11 cellular contexts compared by ENCODE assay signal in the genomic region with DNA sequence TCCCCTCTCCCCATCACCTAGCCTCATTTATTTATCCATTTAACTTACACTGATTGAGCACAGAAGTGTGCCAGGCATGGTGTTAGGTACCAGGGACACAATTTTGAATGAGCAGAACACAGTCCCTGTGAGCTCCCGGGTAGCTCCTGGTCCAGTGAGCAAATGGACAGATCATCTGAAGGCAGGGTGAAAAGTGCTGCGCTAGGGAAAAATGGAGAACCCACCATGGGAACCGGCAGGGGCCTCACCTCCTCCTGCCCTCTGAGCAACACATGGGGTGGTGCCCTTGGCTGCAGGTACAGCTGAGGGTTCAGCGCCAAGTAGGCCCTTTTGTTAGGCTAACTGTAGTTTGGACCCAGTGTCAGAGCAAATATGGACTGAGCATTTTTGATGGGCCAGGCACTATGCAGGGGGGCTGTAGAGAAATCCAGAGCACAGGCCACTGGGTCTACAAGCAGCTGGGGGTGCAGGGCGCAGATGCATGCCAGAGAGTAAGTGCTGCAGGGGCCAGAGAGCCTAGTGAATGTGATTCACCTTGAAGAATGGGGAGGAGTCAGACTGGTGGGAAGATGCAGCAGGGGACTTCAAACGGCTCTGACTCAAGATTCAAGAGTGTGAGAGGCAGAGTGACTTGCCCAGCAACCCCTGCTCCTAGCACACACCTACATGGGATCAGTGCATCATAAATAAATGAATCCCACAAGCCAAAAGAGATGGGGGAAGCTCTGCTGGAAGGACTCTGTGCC. TPM values are rescaled to one million over a fixed set of nuclear protein-coding genes. Genes with fewer than 3 reads are reported as not detected.
DNase-seq lines count a peak whose midpoint lies in the region; ATAC-seq, FAIRE-seq and TF ChIP-seq lines count a peak whose summit lies in the region.
"Had no signal": no experiment of that assay in that cellular context is flagged by ENCODE, and none has a peak within 500 bp of the region (broad histone marks: within the 10 kb centered on the region; RNA-seq: fewer than 3 reads in every experiment).

No MANE protein-coding gene starts in this region.

- H3K27ac ChIP-seq in mammary epithelial cell (ENCODE audit: insufficient read depth, low read depth, low read length), result peak overlapping the region; percentile 31
- H3K27ac ChIP-seq in effector memory CD4-positive, alpha-beta T cell (ENCODE audit: insufficient read depth, low read length, poor library complexity, severe bottlenecking), result no peak overlapping the region

- no TSS peak for BruUV-seq in mammary epithelial cell (replicated peaks; lab: Mats Ljungman, UMichigan)

- H3K9ac ChIP-seq in mammary epithelial cell (ENCODE audit: insufficient read depth, low read length), result no peak overlapping the region

- FAIRE-seq in D721Med (lab: Jason Lieb, UNC), result no peak

- H4K20me1 ChIP-seq in mammary epithelial cell (ENCODE audit: insufficient read depth, low read length), result no peaks in the 10 kb centered on the region

- H3K4me1 ChIP-seq in mammary epithelial cell (ENCODE audit: insufficient read depth, low read length), result peaks cover 60% of the 10 kb centered on the region
- no peaks in the 10 kb centered on the region for H3K4me1 ChIP-seq in effector memory CD4-positive, alpha-beta T cell (ENCODE audit: control insufficient read depth, insufficient read depth, low read length, poor library complexity, severe bottlenecking)

- peaks cover 3% of the 10 kb centered on the region for H3K36me3 ChIP-seq in mammary epithelial cell (ENCODE audit: insufficient read depth, low read length)
- H3K36me3 ChIP-seq in effector memory CD4-positive, alpha-beta T cell (ENCODE audit: control insufficient read depth, insufficient read depth, low read length), result no peaks in the 10 kb centered on the region

- TF ChIP-seq CTCF in AG04449 (IDR thresholded peaks at IDR 0.05; ENCODE audit: insufficient read depth, low read length, missing control alignments) (no peak), mammary epithelial cell (conservative IDR thresholded peaks at IDR 0.05 in 1 of 2, IDR thresholded peaks at IDR 0.05 in 1 of 2; ENCODE audit: extremely low read depth in 1 of 2, insufficient read depth in 1 of 2, low read depth in 1 of 2, low read length in 2 of 2) (no peak), omental fat pad (IDR thresholded peaks at IDR 0.05) (no peak), D721Med (IDR thresholded peaks at IDR 0.05; ENCODE audit: insufficient read depth, missing control alignments) (no peak)

- H3K9me3 ChIP-seq in mammary epithelial cell (replicated peaks; ENCODE audit: insufficient read depth, low read length), result no peaks in the 10 kb centered on the region
- H3K9me3 ChIP-seq in effector memory CD4-positive, alpha-beta T cell (ENCODE audit: control insufficient read depth, low read length), result no peaks in the 10 kb centered on the region

- H3K4me3 Mint-ChIP-seq in stimulated activated naive B cell treated with anti-CD40 and anti-IgM and Interleukin-4, amounts not matched to agents 10 μg/mL and 1 μg/mL and 100 μg/mL, for 72 hours, result no peak overlapping the region
- H3K4me3 Mint-ChIP-seq: activated naive CD4-positive, alpha-beta T cell treated with anti-CD3 and anti-CD28 coated beads, Interleukin-2, amount 50 U/mL, for 24 hours had no signal

- dilution Hi-C loops in mammary epithelial cell (cut with HindIII; ENCODE audit: low sequenced_read_pairs), result no loop called here

- H3K36me3 Mint-ChIP-seq in stimulated activated naive B cell treated with anti-CD40 and anti-IgM and Interleukin-4, amounts not matched to agents 10 μg/mL and 1 μg/mL and 100 μg/mL, for 72 hours, result no peaks in the 10 kb centered on the region
- H3K36me3 Mint-ChIP-seq: activated naive CD4-positive, alpha-beta T cell treated with anti-CD3 and anti-CD28 coated beads, Interleukin-2, amount 50 U/mL, for 24 hours had no signal

- H3K27me3 ChIP-seq in mammary epithelial cell (ENCODE audit: insufficient read depth, low read length), result no peaks in the 10 kb centered on the region
- H3K27me3 ChIP-seq in effector memory CD4-positive, alpha-beta T cell (replicated peaks; ENCODE audit: control insufficient read depth, insufficient read depth, low read length, poor library complexity, severe bottlenecking), result no peaks in the 10 kb centered on the region

- DNase-seq in AG04449 (ENCODE audit: low read depth, low spot score) (peak; percentile 56), HT1080 (ENCODE audit: low read depth) (peak; percentile 90), mammary epithelial cell (peak; percentile 92), omental fat pad (ENCODE audit: low spot score) (no peak), D721Med (ENCODE audit: insufficient read length, low spot score) (no peak), NCI-H1105 treated with DMSO at 0.1 percent for 48 hours (lab: John Stamatoyannopoulos, UW) (no peak)
- DNase-seq in effector memory CD4-positive, alpha-beta T cell, result no peak
- DNase-seq in stimulated activated naive B cell treated with anti-CD40 and anti-IgM and Interleukin-4, amounts not matched to agents 10 μg/mL and 1 μg/mL and 100 μg/mL, for 72 hours, result no peak
- DNase-seq: hypothalamus, NCI-H1694 treated with DMSO at 0.1 percent for 48 hours had no signal

- H3K4me2 ChIP-seq in mammary epithelial cell (ENCODE audit: insufficient read depth, low read depth, low read length), result no peak overlapping the region

- no peak overlapping the region for H2AFZ ChIP-seq in mammary epithelial cell (ENCODE audit: low read depth, low read length)

- WGBS in mammary epithelial cell (ENCODE audit: low coverage, missing lambda C conversion rate), result 52% methylated on average over 6 of the region's 6 CpGs

- CTCF ChIA-PET in AG04449 (lab: Yijun Ruan, JAX), result interaction anchor here (1.5 to 9.1 kb wide), 3 partner anchors 9 to 220 kb away, joined by 3 to 65 read pairs (median 4); a partner anchor contains a TSS
- CTCF ChIA-PET in mammary epithelial cell (lab: Charles Lee; ENCODE audit: low non-redundant PET), result interaction anchor here (0.6 kb wide), 1 partner anchor 20 kb away, joined by 4 read pairs; no protein-coding TSS in a partner anchor

- H3K9me3 Mint-ChIP-seq in stimulated activated naive B cell treated with anti-CD40 and anti-IgM and Interleukin-4, amounts not matched to agents 10 μg/mL and 1 μg/mL and 100 μg/mL, for 72 hours, result no peaks in the 10 kb centered on the region
- H3K9me3 Mint-ChIP-seq: activated naive CD4-positive, alpha-beta T cell treated with anti-CD3 and anti-CD28 coated beads, Interleukin-2, amount 50 U/mL, for 24 hours had no signal

- peaks cover 73% of the 10 kb centered on the region for H3K79me2 ChIP-seq in mammary epithelial cell (ENCODE audit: insufficient read depth, low read length)

- in situ Hi-C loops in mammary epithelial cell (cut with MboI; ENCODE audit: low sequenced_read_pairs in 2 of 2), result no loop called here

- POLR2A ChIA-PET in AG04449 (lab: Yijun Ruan, JAX), result interaction anchor here (0.7 to 1.4 kb wide), 5 partner anchors 7 to 15 kb away, joined by 3 to 6 read pairs (median 4); no protein-coding TSS in a partner anchor

- H3K27ac Mint-ChIP-seq in stimulated activated naive B cell treated with anti-CD40 and anti-IgM and Interleukin-4, amounts not matched to agents 10 μg/mL and 1 μg/mL and 100 μg/mL, for 72 hours, result no peak overlapping the region

- intact Hi-C loops in mammary epithelial cell (cut with micrococcal nuclease), result loop anchor here (1.0 kb wide), 1 partner anchor 35 kb away; no protein-coding TSS in a partner anchor

- ATAC-seq in omental fat pad (ENCODE audit: low FRiP score), result peak; percentile 53
- no peak for ATAC-seq in stimulated activated naive B cell treated with anti-CD40 and anti-IgM and Interleukin-4, amounts not matched to agents 10 μg/mL and 1 μg/mL and 100 μg/mL, for 72 hours (replicated peaks)

- H3K4me3 ChIP-seq in AG04449 (ENCODE audit: low read depth, low read length) (no peak overlapping the region), mammary epithelial cell (replicated peaks in 1 of 3; ENCODE audit: insufficient read depth in 1 of 3, low read depth in 2 of 3, low read length in 3 of 3) (no peak overlapping the region)
- no peak overlapping the region for H3K4me3 ChIP-seq in effector memory CD4-positive, alpha-beta T cell (ENCODE audit: insufficient read depth, low read depth, low read length, poor library complexity, severe bottlenecking)

- peaks cover 0 to 7% of the 10 kb centered on the region in 2 donors for H3K27me3 Mint-ChIP-seq in stimulated activated naive B cell treated with anti-CD40 and anti-IgM and Interleukin-4, amounts not matched to agents 10 μg/mL and 1 μg/mL and 100 μg/mL, for 72 hours
- H3K27me3 Mint-ChIP-seq: activated naive CD4-positive, alpha-beta T cell treated with anti-CD3 and anti-CD28 coated beads, Interleukin-2, amount 50 U/mL, for 24 hours had no signal

- peaks cover 6 to 10% of the 10 kb centered on the region in 2 donors for H3K4me1 Mint-ChIP-seq in stimulated activated naive B cell treated with anti-CD40 and anti-IgM and Interleukin-4, amounts not matched to agents 10 μg/mL and 1 μg/mL and 100 μg/mL, for 72 hours

RNA-seq across cellular contexts. Expression of a gene that starts 28.2 kb away (rescaled TPM):
- 32.5 and 34.9 TPM in 2 replicates for total RNA-seq in HT1080 (2014; rRNA removed; shearing (Covaris generic))
- 20.4 and 23.1 TPM in 2 replicates for polyA plus RNA-seq in HT1080 (2015; cell fraction: cytosol; rRNA removed)
- 62.2 and 66.5 TPM in 2 replicates for polyA plus RNA-seq in HT1080 (2015; cell fraction: nucleus; rRNA removed)
- 100 to 1,000 TPM; 104 to 322 TPM for total RNA-seq in mammary epithelial cell
- 56.3 TPM for polyA plus RNA-seq in mammary epithelial cell
- 131 TPM for polyA minus RNA-seq in mammary epithelial cell
- total RNA-seq in omental fat pad, result 100 to 1,000 TPM in 1 of 4 donors, 10 to 100 TPM in 3; 31.6 to 104 (median 72.3) TPM

Comparison
In these comparisons a context has a peak if more than half of its experiments do, and no peak if none do; other contexts are left out.
1. DNase-seq: peak in AG04449 (single experiment), HT1080 (single experiment) and mammary epithelial cell (single experiment); none in omental fat pad (single experiment), effector memory CD4-positive, alpha-beta T cell (0 of 3), stimulated activated naive B cell treated with anti-CD40 and anti-IgM and Interleukin-4, amounts not matched to agents 10 μg/mL and 1 μg/mL and 100 μg/mL, for 72 hours (single experiment), D721Med (single experiment) and NCI-H1105 treated with DMSO at 0.1 percent for 48 hours (single experiment).